17 cellular contexts compared by ENCODE assay signal in the genomic region with DNA sequence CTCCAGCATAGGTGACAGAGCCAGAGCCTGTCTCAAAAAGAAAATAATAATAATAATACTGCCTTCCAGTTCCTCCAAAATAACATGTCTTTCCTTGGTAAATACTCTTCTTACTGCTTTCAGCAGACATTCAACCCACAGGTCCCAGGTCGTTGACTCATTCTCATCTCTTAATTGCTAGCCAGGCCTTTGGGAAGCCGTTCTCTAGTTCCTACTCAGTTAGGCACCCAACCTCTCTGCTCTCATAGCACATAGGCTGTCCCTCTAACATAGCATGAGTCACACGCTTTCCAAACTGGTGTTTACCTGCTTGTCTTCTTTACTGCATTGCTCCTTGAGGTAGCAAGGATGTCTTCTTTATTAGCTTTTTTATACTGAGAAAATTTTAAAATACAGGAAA.
"Had no signal": no experiment of that assay in that cellular context is flagged by ENCODE, and none has a peak within 500 bp of the region (broad histone marks: within the 10 kb centered on the region; RNA-seq: fewer than 3 reads in every experiment).

No MANE protein-coding gene starts in this region.

- H3K27ac ChIP-seq: body of pancreas, esophagus squamous epithelium, hepatocyte, prostate gland, skin epidermis, tibial artery had no signal

- DNase-seq: activated CD4-positive, alpha-beta T cell treated with anti-CD3 and anti-CD28 coated beads, Interleukin-2, amount 10 ng/mL, durations not matched to agents 7 days and 5 days; activated CD8-positive, alpha-beta T cell treated with anti-CD3 and anti-CD28 coated beads, Interleukin-2, amount 10 ng/mL, durations not matched to agents 7 days and 5 days; activated naive CD4-positive, alpha-beta T cell treated with anti-CD3 and anti-CD28 coated beads for 36 hours; activated T-cell treated with anti-CD3 and anti-CD28 coated beads, Interleukin-2, amount 50 U/mL, for 4 hours; body of pancreas; cerebellar nuclear complex; effector CD4-positive, alpha-beta T cell; esophagus squamous epithelium; naive thymus-derived CD8-positive, alpha-beta T cell; right cardiac atrium; stimulated activated naive CD8-positive, alpha-beta T cell treated with anti-CD3 and anti-CD28 coated beads, Interleukin-15, Interleukin-2, amounts not matched to agents 100 U/mL and 50 U/mL, for 24 hours; substantia nigra; T1000; tibial artery had no signal

- H3K4me2 ChIP-seq: hepatocyte had no signal

- H3K27me3 ChIP-seq: body of pancreas, esophagus squamous epithelium, hepatocyte, tibial artery had no signal

- H3K4me1 ChIP-seq: body of pancreas, esophagus squamous epithelium, prostate gland, tibial artery had no signal

- H3K36me3 ChIP-seq: esophagus squamous epithelium, prostate gland, tibial artery had no signal

- H3K4me3 ChIP-seq: body of pancreas, esophagus squamous epithelium, hepatocyte, prostate gland, skin epidermis, tibial artery had no signal

- H3K79me2 ChIP-seq: hepatocyte had no signal
